ENCODE assay signal across 12 cellular contexts in genomic region chr15:58077427-58077826, GRCh38. TPM values are rescaled to one million over a fixed set of nuclear protein-coding genes. Genes with fewer than 3 reads are reported as not detected.
A peak's percentile ranks its signal among the peaks of the same experiment; 100 is the strongest.
DNase-seq lines count a peak whose midpoint lies in the region; ATAC-seq, FAIRE-seq and TF ChIP-seq lines count a peak whose summit lies in the region.
"Had no signal": no experiment of that assay in that cellular context is flagged by ENCODE, and none has a peak within 500 bp of the region (broad histone marks: within the 10 kb centered on the region; RNA-seq: fewer than 3 reads in every experiment).

No MANE protein-coding gene starts in this region.

- no peak overlapping the region for H3K4ac ChIP-seq in H9 (ENCODE audit: low read depth, low read length)

- no peak overlapping the region for H2BK5ac ChIP-seq in H9 (ENCODE audit: insufficient read length, low read length)

- H3K4me1 Mint-ChIP-seq in H9, result peaks cover 13 to 15% of the 10 kb centered on the region in 2 experiments
- H3K4me1 Mint-ChIP-seq: CD8-positive, alpha-beta memory T cell had no signal

- peak; percentile 3 to 8 for DNase-seq in AML-193 (lab: John Stamatoyannopoulos, UW)
- DNase-seq in H9, result no peak
- peak; percentile 31 for DNase-seq in SW480 (ENCODE audit: low spot score)
- no peak for DNase-seq in kidney
- DNase-seq in caudate nucleus (lab: John Stamatoyannopoulos, UW), result no peak
- no peak for DNase-seq in central memory CD4-positive, alpha-beta T cell
- DNase-seq in coronary artery (ENCODE audit: low spot score), result no peak
- DNase-seq: activated CD4-positive, CD25-positive, alpha-beta regulatory T cell; activated gamma-delta T cell; CD8-positive, alpha-beta memory T cell; mesenchymal stem cell had no signal

- no peak overlapping the region for H2BK15ac ChIP-seq in H9 (ENCODE audit: low read depth, low read length)

- H3K4me1 ChIP-seq in H9 (ENCODE audit: insufficient read depth, low read length) (peaks cover 5% of the 10 kb centered on the region; the same call in 1 of the 2 replicates), kidney (ENCODE audit: control insufficient read depth in 1 of 2, insufficient read depth in 1 of 2, low read depth in 1 of 2, low read length in 2 of 2) (no peaks in the 10 kb centered on the region)

- H3K4me3 Mint-ChIP-seq in H9, result no peak overlapping the region
- H3K4me3 Mint-ChIP-seq: CD8-positive, alpha-beta memory T cell had no signal

- intact Hi-C loops in kidney (cut with DNase I), result loop anchor here (10.0 kb wide), 1 partner anchor 57 kb away; the partner anchor contains the start of gene AQP9

- no peaks in the 10 kb centered on the region for H3K36me3 ChIP-seq in kidney (ENCODE audit: control insufficient read depth in 1 of 2, insufficient read depth in 2 of 2, low read length in 2 of 2)

- H3K27ac Mint-ChIP-seq in H9, result no peak overlapping the region
- H3K27ac Mint-ChIP-seq: CD8-positive, alpha-beta memory T cell had no signal

- H2BK12ac ChIP-seq in H9 (ENCODE audit: insufficient read length, low read depth, low read length), result no peak overlapping the region

- H3K14ac ChIP-seq in H9 (ENCODE audit: insufficient read depth, low read length), result no peak overlapping the region

- no peaks in the 10 kb centered on the region for H3K79me2 ChIP-seq in H9 (ENCODE audit: insufficient read depth, low read length)

- H3K4me2 ChIP-seq in H9 (ENCODE audit: insufficient read depth, insufficient read length, low read length), result no peak overlapping the region

- no peaks in the 10 kb centered on the region for H4K20me1 ChIP-seq in H9 (ENCODE audit: control insufficient read depth, insufficient read depth, insufficient read length)

- no peak overlapping the region for H2BK120ac ChIP-seq in H9 (ENCODE audit: low read depth, low read length, poor library complexity, severe bottlenecking)

- no peak for ATAC-seq in HG03159 (IDR thresholded peaks at IDR 0.05; ENCODE audit: unreplicated experiment)

- H2AFZ ChIP-seq in H9 (ENCODE audit: low read length), result no peak overlapping the region

- no peaks in the 10 kb centered on the region for H3K27me3 ChIP-seq in H9 (ENCODE audit: insufficient read depth, low read length)

- no peak overlapping the region for H4K5ac ChIP-seq in H9 (ENCODE audit: insufficient read length, low read depth, low read length)

- H3K4me3 ChIP-seq in kidney (ENCODE audit: low read length in 2 of 2) (no peak overlapping the region), coronary artery (no peak overlapping the region)

- TF ChIP-seq CTCF in H9 (conservative IDR thresholded peaks at IDR 0.05) (peak; percentile 63), kidney (IDR thresholded peaks at IDR 0.05; ENCODE audit: borderline replicate concordance, extremely low read depth, insufficient read depth) (peak; percentile 31), coronary artery (IDR thresholded peaks at IDR 0.05) (no peak)

- H3K9ac ChIP-seq in H9 (ENCODE audit: extremely low read depth, insufficient read length, low read length) (no peak overlapping the region), kidney (ENCODE audit: low read length in 2 of 2) (no peak overlapping the region)

- no peaks in the 10 kb centered on the region for H3K9me3 Mint-ChIP-seq in H9
- H3K9me3 Mint-ChIP-seq: CD8-positive, alpha-beta memory T cell had no signal

- no peak overlapping the region for H3K23ac ChIP-seq in H9 (ENCODE audit: insufficient read length, low read depth, low read length)

- H3K9me3 ChIP-seq in H9 (ENCODE audit: control insufficient read depth, low read depth, low read length) (no peaks in the 10 kb centered on the region), kidney (ENCODE audit: control insufficient read depth in 1 of 2, low read length in 2 of 2) (no peaks in the 10 kb centered on the region)

- no peak overlapping the region for H2AK5ac ChIP-seq in H9 (ENCODE audit: insufficient read length, low read length)

- H3K27ac ChIP-seq in H9 (ENCODE audit: insufficient read length, low read depth, low read length), result no peak overlapping the region
- no peak overlapping the region for H3K27ac ChIP-seq in kidney (ENCODE audit: low read depth in 2 of 2, low read length in 2 of 2)
- H3K27ac ChIP-seq in caudate nucleus (ENCODE audit: low read depth, low read length), result no peak overlapping the region
- no peak overlapping the region for H3K27ac ChIP-seq in coronary artery

- H3K27me3 Mint-ChIP-seq in H9 (ENCODE audit: low read depth), result no peaks in the 10 kb centered on the region

- H3K18ac ChIP-seq in H9 (ENCODE audit: insufficient read length, low read depth, low read length), result no peak overlapping the region

- H3K56ac ChIP-seq in H9 (ENCODE audit: insufficient read length, low read depth, low read length), result no peak overlapping the region

- WGBS in H9 (ENCODE audit: extremely low coverage, insufficient read length, low lambda C conversion rate), result no CpG with 5 or more reads among the region's 1 CpG

- H3K36me3 Mint-ChIP-seq in H9 (ENCODE audit: insufficient read depth in 1 of 3, low read depth in 3 of 3), result no peaks in the 10 kb centered on the region
- H3K36me3 Mint-ChIP-seq: CD8-positive, alpha-beta memory T cell had no signal

- no peak overlapping the region for H3T11ph ChIP-seq in H9 (ENCODE audit: low read length)

- no peak overlapping the region for H4K91ac ChIP-seq in H9 (ENCODE audit: insufficient read length, low read depth, low read length)

- no peak overlapping the region for H2BK20ac ChIP-seq in H9 (ENCODE audit: low read depth, low read length, poor library complexity, severe bottlenecking)

- H3K79me1 ChIP-seq in H9 (ENCODE audit: insufficient read depth, low read depth, low read length, poor library complexity, severe bottlenecking), result no peaks in the 10 kb centered on the region

- H4K8ac ChIP-seq in H9 (replicated peaks; ENCODE audit: insufficient read length, low read depth, low read length), result no peak overlapping the region

- H3K23me2 ChIP-seq in H9 (ENCODE audit: insufficient read length, low read depth, low read length, poor library complexity, severe bottlenecking), result no peaks in the 10 kb centered on the region

- no peak for FAIRE-seq in kidney (lab: Jason Lieb, UNC)

RNA-seq across cellular contexts. Expression of gene ALDH1A2, which starts 11.9 kb away (rescaled TPM):
- 0.31 and 0.72 TPM in 2 replicates for total RNA-seq in H9 (2021)
- 113 TPM for total RNA-seq in kidney
- 24.4 TPM for polyA plus RNA-seq in kidney (ENCODE audit: insufficient read depth, low read depth, low replicate concordance)
- polyA plus RNA-seq: CD8-positive, alpha-beta memory T cell had no signal

Comparison
In these comparisons a context has a peak if more than half of its experiments do, and no peak if none do; other contexts are left out.
1. DNase-seq: peak in AML-193 (2 of 2) and SW480 (single experiment); none in H9 (single experiment), kidney (single experiment), caudate nucleus (0 of 61), central memory CD4-positive, alpha-beta T cell (single experiment) and coronary artery (single experiment).
2. RNA of gene ALDH1A2, which starts 11.9 kb away (total RNA-seq): 113 TPM in kidney (single experiment); 0.31 to 0.72 TPM in H9; every median in the first group is over 10 times any median in the second.